Comparison of ENCODE assay signal across 8 cellular contexts in genomic region chr18:22168360-22168921, GRCh38. TPM values are rescaled to one million over a fixed set of nuclear protein-coding genes. Genes with fewer than 3 reads are reported as not detected.
DNase-seq lines count a peak whose midpoint lies in the region; TF ChIP-seq lines count a peak whose summit lies in the region.
"Had no signal": no experiment of that assay in that cellular context is flagged by ENCODE, and none has a peak within 500 bp of the region (broad histone marks: within the 10 kb centered on the region; RNA-seq: fewer than 3 reads in every experiment).

No MANE protein-coding gene starts in this region.

- peak overlapping the region; percentile 53 for H3K4me3 Mint-ChIP-seq in HFFc6

- no peaks in the 10 kb centered on the region for H3K9me3 ChIP-seq in fibroblast of lung (ENCODE audit: control insufficient read depth, insufficient read depth, low read depth, low read length)
- no peaks in the 10 kb centered on the region for H3K9me3 ChIP-seq in BE2C

- H3K4me1 ChIP-seq in fibroblast of lung (ENCODE audit: control insufficient read depth, extremely low read depth, insufficient read depth, low read length), result peaks cover 4% of the 10 kb centered on the region
- no peaks in the 10 kb centered on the region for H3K4me1 ChIP-seq in rectal smooth muscle tissue (ENCODE audit: control insufficient read depth, insufficient read depth, low read length)
- no peaks in the 10 kb centered on the region for H3K4me1 ChIP-seq in BE2C

- peak overlapping the region; percentile 78 for H3K4me2 ChIP-seq in fibroblast of lung (ENCODE audit: extremely low read depth, insufficient read depth, low read length)

- no peaks in the 10 kb centered on the region for H4K20me1 ChIP-seq in fibroblast of lung (ENCODE audit: control insufficient read depth, extremely low read depth, insufficient read depth, low read length)

- H3K4me3 ChIP-seq in fibroblast of lung (replicated peaks in 1 of 4; ENCODE audit: control extremely low read depth in 1 of 4, insufficient read depth in 1 of 4, low read depth in 3 of 4, low read length in 4 of 4) (peak overlapping the region; percentile 19 to 86 (median 72)), rectal smooth muscle tissue (ENCODE audit: low read length) (peak overlapping the region; percentile 64), BE2C (ENCODE audit: low read depth, low read length) (no peak overlapping the region)

- H3K27me3 ChIP-seq in fibroblast of lung (ENCODE audit: control insufficient read depth, insufficient read depth, low read length) (peaks cover 38% of the 10 kb centered on the region), rectal smooth muscle tissue (ENCODE audit: control insufficient read depth, insufficient read depth, low read length) (peaks cover 38% of the 10 kb centered on the region), BE2C (peaks cover 80% of the 10 kb centered on the region)

- peaks cover 2% of the 10 kb centered on the region for H3K36me3 ChIP-seq in fibroblast of lung (ENCODE audit: control insufficient read depth, insufficient read depth, low read length)
- H3K36me3 ChIP-seq in rectal smooth muscle tissue (ENCODE audit: control insufficient read depth, insufficient read depth, low read length), result no peaks in the 10 kb centered on the region
- H3K36me3 ChIP-seq in BE2C, result no peaks in the 10 kb centered on the region

- peaks cover 10% of the 10 kb centered on the region; the same call in 1 of the 2 replicates for H3K4me1 Mint-ChIP-seq in HFFc6 (ENCODE audit: low read depth)

- H3K27me3 Mint-ChIP-seq in HFFc6 (ENCODE audit: insufficient read depth), result peaks cover 58% of the 10 kb centered on the region

- H3K27ac ChIP-seq in fibroblast of lung (ENCODE audit: insufficient read depth, low read length) (no peak overlapping the region), rectal smooth muscle tissue (ENCODE audit: low read depth, low read length) (no peak overlapping the region)
- H3K27ac ChIP-seq: SK-N-MC had no signal

- H3K27ac Mint-ChIP-seq in HFFc6, result no peak overlapping the region

- H3K9ac ChIP-seq in fibroblast of lung (ENCODE audit: insufficient read depth, low read length), result no peak overlapping the region
- H3K9ac ChIP-seq in rectal smooth muscle tissue (ENCODE audit: low read length), result no peak overlapping the region

- H3K36me3 Mint-ChIP-seq in HFFc6 (ENCODE audit: low read depth), result no peaks in the 10 kb centered on the region

- DNase-seq in HFFc6 (no peak), SW 1271 (lab: John Stamatoyannopoulos, UW) (peak; percentile 8 to 58), fibroblast of lung (ENCODE audit: low read depth in 2 of 2) (peak in 1 of 2 donors; percentile 26), NCI-H128 (lab: John Stamatoyannopoulos, UW; ENCODE audit: unreplicated experiment) (no peak), BE2C (no peak)
- no peak for DNase-seq in stimulated activated CD4-positive, alpha-beta T cell treated with anti-CD3 and anti-CD28 coated beads, Interleukin-4, amount 100 ng/mL, for 24 hours

- TF ChIP-seq CTCF in HFFc6 (IDR thresholded peaks at IDR 0.05) (no peak), fibroblast of lung (conservative IDR thresholded peaks at IDR 0.05 in 1 of 2, IDR thresholded peaks at IDR 0.05 in 1 of 2; ENCODE audit: low read depth in 1 of 2, low read length in 2 of 2) (peak in 1 of 2 donors; percentile 14), BE2C (IDR thresholded peaks at IDR 0.05; ENCODE audit: low read depth, low read length) (no peak)

- H3K79me2 ChIP-seq in fibroblast of lung (ENCODE audit: control insufficient read depth, insufficient read depth, low read length), result peaks cover 13% of the 10 kb centered on the region

- H3K9me3 Mint-ChIP-seq in HFFc6, result no peaks in the 10 kb centered on the region

- no peak overlapping the region for H2AFZ ChIP-seq in fibroblast of lung (ENCODE audit: low read length)

RNA-seq across cellular contexts. Expression of gene GATA6, which starts 0.9 kb away (rescaled TPM):
- 1 to 10 TPM in 4 of 6 experiments, under 1 TPM in 2; 0.28 to 1.8 (median 1.5) TPM for total RNA-seq in HFFc6 (2021; fragmentation: NEBNext Ultra II Directional; extraction: Animal tissue kit (Norgen Biotek cat#: 25700))
- total RNA-seq in fibroblast of lung, result 6.3 and 10.0 TPM in 2 replicates
- 1.4 and 4.1 TPM in 2 replicates for polyA plus RNA-seq in fibroblast of lung
- 2.1 and 5.7 TPM in 2 replicates for polyA plus RNA-seq in fibroblast of lung (2012)
- 0.31 and 1.1 TPM in 2 replicates for polyA minus RNA-seq in fibroblast of lung (ENCODE audit: low replicate concordance)
- 0.15 TPM for polyA plus RNA-seq in BE2C (2012; ENCODE audit: insufficient read depth, insufficient read length, low read depth)

Comparison
In these comparisons a context has a peak if more than half of its experiments do, and no peak if none do; other contexts are left out.
1. DNase-seq: peak in SW 1271 (2 of 2); none in HFFc6 (single experiment), NCI-H128 (single experiment), stimulated activated CD4-positive, alpha-beta T cell treated with anti-CD3 and anti-CD28 coated beads, Interleukin-4, amount 100 ng/mL, for 24 hours (single experiment) and BE2C (single experiment).